ENCODE assay signal across 8 cellular contexts in genomic region chr6:53300656-53301551, GRCh38. TPM values are rescaled to one million over a fixed set of nuclear protein-coding genes. Genes with fewer than 3 reads are reported as not detected.
DNase-seq lines count a peak whose midpoint lies in the region; ATAC-seq and TF ChIP-seq lines count a peak whose summit lies in the region.

No MANE protein-coding gene starts in this region.

- H3K27ac Mint-ChIP-seq in T-cell: peak overlapping the region; percentile 79 to 83
- H3K27ac Mint-ChIP-seq in endodermal cell: peak overlapping the region; percentile 24

- ATAC-seq in T-cell (replicated peaks in 1 of 4): peak in 1 of 4 experiments; percentile 57
- ATAC-seq in GM21825 (IDR thresholded peaks at IDR 0.05; ENCODE audit: unreplicated experiment): no peak
- ATAC-seq in HG02938 (IDR thresholded peaks at IDR 0.05; ENCODE audit: unreplicated experiment): no peak

- no peaks in the 10 kb centered on the region for H3K9me3 ChIP-seq in endodermal cell (ENCODE audit: control insufficient read depth, low read length)

- DNase-seq in Daoy (ENCODE audit: low read depth) (peak; percentile 91), T-cell (peak in 29 of 34 experiments; percentile 5 to 45 (median 25)), endodermal cell (no peak), nucleus accumbens (lab: John Stamatoyannopoulos, UW) (peak in 47 of 56 donors; percentile 3 to 73 (median 42)), HEK293T (ENCODE audit: extremely low spot score) (no peak), H7 (no peak)

- peaks cover 8% of the 10 kb centered on the region for H3K4me1 ChIP-seq in endodermal cell (ENCODE audit: control insufficient read depth, insufficient read depth, low read length)

- CTCF ChIA-PET in T-cell (lab: Charles Lee): interaction anchor here (0.6 to 3.2 kb wide), 8 partner anchors 10 to 243 kb away, joined by 3 to 22 read pairs (median 3); no protein-coding TSS in a partner anchor
- CTCF ChIA-PET in HEK293T (lab: Yijun Ruan, JAX): interaction anchor here (0.6 kb wide), 1 partner anchor 128 kb away, joined by 3 read pairs; no protein-coding TSS in a partner anchor

- H3K4me3 Mint-ChIP-seq in T-cell: peak overlapping the region; percentile 21 to 75 (median 25)
- no peak overlapping the region for H3K4me3 Mint-ChIP-seq in endodermal cell

- H3K36me3 ChIP-seq in endodermal cell (ENCODE audit: control insufficient read depth, insufficient read depth, low read length) (no peaks in the 10 kb centered on the region), H7 (replicated peaks; ENCODE audit: control insufficient read depth, insufficient read depth, low read length) (no peaks in the 10 kb centered on the region)

- H3K4me3 ChIP-seq in endodermal cell (ENCODE audit: low read length): no peak overlapping the region
- no peak overlapping the region for H3K4me3 ChIP-seq in H7 (ENCODE audit: insufficient read depth, low read depth, low read length)

- H3K27me3 Mint-ChIP-seq in T-cell: no peaks in the 10 kb centered on the region
- H3K27me3 Mint-ChIP-seq in endodermal cell (ENCODE audit: insufficient read depth): no peaks in the 10 kb centered on the region

- no peak for TF ChIP-seq CTCF in endodermal cell (conservative IDR thresholded peaks at IDR 0.05)

- POLR2A ChIA-PET in T-cell (lab: Charles Lee): interaction anchor here (0.7 to 2.2 kb wide), 7 partner anchors 10 to 48 kb away, joined by 3 to 14 read pairs (median 5); partner anchors contain the start of gene ELOVL5 (in 1 of the 2)
- POLR2A ChIA-PET in HEK293T (lab: Yijun Ruan, JAX): no interaction called here

- no peaks in the 10 kb centered on the region for H3K9me3 Mint-ChIP-seq in T-cell
- H3K9me3 Mint-ChIP-seq in endodermal cell: peaks cover 10% of the 10 kb centered on the region

- H3K4me1 Mint-ChIP-seq in T-cell: peaks cover 80 to 85% (median 81%) of the 10 kb centered on the region in 3 donors
- H3K4me1 Mint-ChIP-seq in endodermal cell: peaks cover 30% of the 10 kb centered on the region

- H3K27ac ChIP-seq in endodermal cell (ENCODE audit: low read depth, low read length): peak overlapping the region; percentile 41

- H3K36me3 Mint-ChIP-seq in T-cell (peaks cover 4% of the 10 kb centered on the region), endodermal cell (ENCODE audit: low read depth) (peaks cover 8% of the 10 kb centered on the region)

- H3K9ac ChIP-seq in endodermal cell (ENCODE audit: extremely low read depth, low read length, poor library complexity, severe bottlenecking): no peak overlapping the region

- H3K27me3 ChIP-seq in endodermal cell (ENCODE audit: control insufficient read depth, insufficient read depth, low read length, poor library complexity, severe bottlenecking) (no peaks in the 10 kb centered on the region), H7 (ENCODE audit: control insufficient read depth, insufficient read depth, low read length) (no peaks in the 10 kb centered on the region)

- WGBS in endodermal cell (ENCODE audit: insufficient coverage in 1 of 2, insufficient read length in 1 of 2), 2 experiments: 85 to 91% methylated on average over 5 to 9 of the region's 9 CpGs

TF ChIP-seq in HEK293T, 16 proteins besides CTCF, POLR2A, EP300 and RAD21:
- TF ChIP-seq TARDBP (IDR thresholded peaks at IDR 0.05): no peak
- TF ChIP-seq ELF4 (IDR thresholded peaks at IDR 0.05): no peak
- TF ChIP-seq SP1 (IDR thresholded peaks at IDR 0.05): no peak
- no peak for TF ChIP-seq SUZ12 (IDR thresholded peaks at IDR 0.05)
- TF ChIP-seq HDGF (IDR thresholded peaks at IDR 0.05; ENCODE audit: borderline replicate concordance): no peak
- TF ChIP-seq CTBP1 (IDR thresholded peaks at IDR 0.05; ENCODE audit: borderline replicate concordance): no peak

RNA-seq across cellular contexts. Expression of gene ELOVL5, which starts 47.8 kb away (rescaled TPM):
- total RNA-seq in Daoy (2014; rRNA removed; shearing (Covaris generic)): 52.6 and 83.2 TPM in 2 replicates
- total RNA-seq in T-cell (100 to 1,000 TPM in 1 of 5 donors, 10 to 100 TPM in 4; 71.4 to 101 (median 86.5) TPM), endodermal cell (100 to 1,000 TPM; 103 to 108 TPM)
- polyA plus RNA-seq in endodermal cell (2013, experiment 1 of 2): 140 TPM
- polyA plus RNA-seq in endodermal cell (2013, experiment 2 of 2): 132 TPM
- total RNA-seq in H7 (2014; rRNA removed; shearing (Covaris generic)): 76.0 and 103 TPM in 2 replicates

Comparison
In these comparisons a context has a peak if more than half of its experiments do, and no peak if none do; other contexts are left out.
1. DNase-seq: peak in Daoy (single experiment), T-cell (29 of 34) and nucleus accumbens (47 of 56); none in endodermal cell (single experiment), HEK293T (single experiment) and H7 (single experiment).